In genomic region chr17:47812146-47812920, GRCh38 we compare ENCODE assay signal across 22 cellular contexts. TPM values are rescaled to one million over a fixed set of nuclear protein-coding genes. Genes with fewer than 3 reads are reported as not detected.
DNase-seq lines count a peak whose midpoint lies in the region; ATAC-seq, FAIRE-seq and TF ChIP-seq lines count a peak whose summit lies in the region.
"Had no signal": no experiment of that assay in that cellular context is flagged by ENCODE, and none has a peak within 500 bp of the region (broad histone marks: within the 10 kb centered on the region; RNA-seq: fewer than 3 reads in every experiment).

No MANE protein-coding gene starts in this region.

- H3K9me3 ChIP-seq in aorta (ENCODE audit: control insufficient read depth, low read length) = no peaks in the 10 kb centered on the region
- H3K9me3 ChIP-seq: ascending aorta, upper lobe of left lung had no signal

- TF ChIP-seq CTCF in bronchial epithelial cell (IDR thresholded peaks at IDR 0.05; ENCODE audit: insufficient read depth, low read length, severe bottlenecking) (no peak), neural crest cell (conservative IDR thresholded peaks at IDR 0.05) (no peak)

- H3K4me3 Mint-ChIP-seq in activated naive CD8-positive, alpha-beta T cell = no peak overlapping the region
- no peak overlapping the region for H3K4me3 Mint-ChIP-seq in activated naive CD8-positive, alpha-beta T cell treated with anti-CD3 and anti-CD28 coated beads for 36 hours
- no peak overlapping the region for H3K4me3 Mint-ChIP-seq in neural crest cell
- H3K4me3 Mint-ChIP-seq: activated CD4-positive, alpha-beta memory T cell treated with anti-CD3 and anti-CD28 coated beads for 36 hours; naive thymus-derived CD4-positive, alpha-beta T cell; stimulated activated memory B cell treated with anti-CD40 and anti-IgM and Interleukin-4, amounts not matched to agents 10 μg/mL and 1 μg/mL and 100 μg/mL, for 72 hours had no signal

- no peaks in the 10 kb centered on the region for H3K9me3 Mint-ChIP-seq in activated naive CD8-positive, alpha-beta T cell (ENCODE audit: low read depth)
- no peaks in the 10 kb centered on the region for H3K9me3 Mint-ChIP-seq in activated naive CD8-positive, alpha-beta T cell treated with anti-CD3 and anti-CD28 coated beads for 36 hours
- H3K9me3 Mint-ChIP-seq in neural crest cell = no peaks in the 10 kb centered on the region
- H3K9me3 Mint-ChIP-seq: activated CD4-positive, alpha-beta memory T cell treated with anti-CD3 and anti-CD28 coated beads for 36 hours; activated T-helper 2 cell treated with anti-CD3 and anti-CD28 coated beads, Interferon-gamma antibody, Interleukin-2, Interleukin-4, amounts not matched to agents 10 μg/mL and 5 μg/mL and 100 μg/mL, durations not matched to agents 14 hours and 24 hours and 36 hours; naive thymus-derived CD4-positive, alpha-beta T cell; stimulated activated memory B cell treated with anti-CD40 and anti-IgM and Interleukin-4, amounts not matched to agents 10 μg/mL and 1 μg/mL and 100 μg/mL, for 72 hours had no signal

- H3K4me1 Mint-ChIP-seq in activated naive CD8-positive, alpha-beta T cell (ENCODE audit: low read depth) = peaks cover 6% of the 10 kb centered on the region
- H3K4me1 Mint-ChIP-seq in activated naive CD8-positive, alpha-beta T cell treated with anti-CD3 and anti-CD28 coated beads for 36 hours = peaks cover 7% of the 10 kb centered on the region
- no peaks in the 10 kb centered on the region for H3K4me1 Mint-ChIP-seq in neural crest cell

- no peak for DNase-seq in activated naive CD8-positive, alpha-beta T cell treated with anti-CD3 and anti-CD28 coated beads for 36 hours
- DNase-seq in bronchial epithelial cell (ENCODE audit: low read depth) (no peak), neural crest cell (ENCODE audit: low read depth, low spot score) (no peak), aorta (peak; percentile 26 to 54), DMS153 treated with DMSO at 0.1 percent for 48 hours (lab: John Stamatoyannopoulos, UW; ENCODE audit: unreplicated experiment) (no peak)
- DNase-seq: activated CD4-positive, alpha-beta memory T cell treated with anti-CD3 and anti-CD28 coated beads for 36 hours; cortex of kidney; EL; hypothalamus; naive thymus-derived CD4-positive, alpha-beta T cell; NCI-H1092; NCI-H2081 treated with DMSO at 0.1 percent for 48 hours; NCI-H510A; stimulated activated CD4-positive, alpha-beta T cell treated with anti-CD3 and anti-CD28 coated beads, Interleukin-15, amount 100 ng/mL, for 24 hours; upper lobe of left lung had no signal

- H3K4me3 ChIP-seq in bronchial epithelial cell (ENCODE audit: low read depth, low read length) (no peak overlapping the region), aorta (ENCODE audit: low read length in 2 of 2) (no peak overlapping the region)
- H3K4me3 ChIP-seq: ascending aorta, upper lobe of left lung had no signal

- ATAC-seq in aorta (ENCODE audit: low FRiP score) (no peak), HG02623 (IDR thresholded peaks at IDR 0.05; ENCODE audit: unreplicated experiment) (no peak), HG02973 (IDR thresholded peaks at IDR 0.05; ENCODE audit: unreplicated experiment) (no peak)
- ATAC-seq: naive thymus-derived CD4-positive, alpha-beta T cell; stimulated activated memory B cell treated with anti-CD40 and anti-IgM and Interleukin-4, amounts not matched to agents 10 μg/mL and 1 μg/mL and 100 μg/mL, for 72 hours had no signal

- no peaks in the 10 kb centered on the region for H3K4me1 ChIP-seq in aorta (ENCODE audit: control insufficient read depth in 1 of 2, insufficient read depth in 2 of 2, low read length in 2 of 2)

- H3K27me3 Mint-ChIP-seq in activated naive CD8-positive, alpha-beta T cell = no peaks in the 10 kb centered on the region
- no peaks in the 10 kb centered on the region for H3K27me3 Mint-ChIP-seq in activated naive CD8-positive, alpha-beta T cell treated with anti-CD3 and anti-CD28 coated beads for 36 hours
- no peaks in the 10 kb centered on the region for H3K27me3 Mint-ChIP-seq in neural crest cell (ENCODE audit: low read depth)
- H3K27me3 Mint-ChIP-seq: activated CD4-positive, alpha-beta memory T cell treated with anti-CD3 and anti-CD28 coated beads for 36 hours; naive thymus-derived CD4-positive, alpha-beta T cell; stimulated activated memory B cell treated with anti-CD40 and anti-IgM and Interleukin-4, amounts not matched to agents 10 μg/mL and 1 μg/mL and 100 μg/mL, for 72 hours had no signal

- intact Hi-C loops in aorta (cut with DNase I) = no loop called here

- no peak overlapping the region for H3K27ac ChIP-seq in aorta (ENCODE audit: low read depth in 1 of 2, low read length in 2 of 2)
- H3K27ac ChIP-seq: KMS-11 had no signal

- peaks cover 3% of the 10 kb centered on the region for H3K36me3 Mint-ChIP-seq in activated naive CD8-positive, alpha-beta T cell
- H3K36me3 Mint-ChIP-seq in activated naive CD8-positive, alpha-beta T cell treated with anti-CD3 and anti-CD28 coated beads for 36 hours = peaks cover 2% of the 10 kb centered on the region
- H3K36me3 Mint-ChIP-seq in neural crest cell (ENCODE audit: low read depth) = no peaks in the 10 kb centered on the region

- peak overlapping the region; percentile 72 for H3K27ac Mint-ChIP-seq in activated naive CD8-positive, alpha-beta T cell
- no peak overlapping the region for H3K27ac Mint-ChIP-seq in activated naive CD8-positive, alpha-beta T cell treated with anti-CD3 and anti-CD28 coated beads for 36 hours
- H3K27ac Mint-ChIP-seq in neural crest cell (ENCODE audit: unreplicated experiment) = peak overlapping the region; percentile 52
- H3K27ac Mint-ChIP-seq: activated CD4-positive, alpha-beta memory T cell treated with anti-CD3 and anti-CD28 coated beads for 36 hours; activated T-helper 2 cell treated with anti-CD3 and anti-CD28 coated beads, Interferon-gamma antibody, Interleukin-2, Interleukin-4, amounts not matched to agents 10 μg/mL and 5 μg/mL and 100 μg/mL, durations not matched to agents 14 hours and 24 hours and 36 hours; stimulated activated memory B cell treated with anti-CD40 and anti-IgM and Interleukin-4, amounts not matched to agents 10 μg/mL and 1 μg/mL and 100 μg/mL, for 72 hours had no signal

- H3K36me3 ChIP-seq in bronchial epithelial cell (ENCODE audit: control insufficient read depth, insufficient read depth, low read length) (peaks cover 19% of the 10 kb centered on the region), aorta (ENCODE audit: control insufficient read depth in 1 of 2, insufficient read depth in 2 of 2, low read length in 1 of 2) (peaks cover 0 to 7% of the 10 kb centered on the region in 2 donors)

- WGBS in aorta, 2 donors = 85 to 88% methylated on average over 18 of the region's 18 CpGs

- FAIRE-seq in bronchial epithelial cell (lab: Jason Lieb, UNC) = peak; percentile 13

- H3K27me3 ChIP-seq in bronchial epithelial cell (ENCODE audit: control insufficient read depth, insufficient read depth, low read length) (no peaks in the 10 kb centered on the region), aorta (ENCODE audit: control insufficient read depth in 1 of 2, insufficient read depth in 2 of 2, low read length in 1 of 2) (no peaks in the 10 kb centered on the region)
- H3K27me3 ChIP-seq: ascending aorta, upper lobe of left lung had no signal

RNA-seq across cellular contexts. Expression of gene OSBPL7, which starts 9.3 kb away (rescaled TPM):
- 10 to 100 TPM; 12.1 to 12.5 TPM for total RNA-seq in activated naive CD8-positive, alpha-beta T cell treated with anti-CD3 and anti-CD28 coated beads for 36 hours
- total RNA-seq in bronchial epithelial cell (1.3 and 1.5 TPM in 2 replicates), neural crest cell (14.3 and 14.6 TPM in 2 replicates), aorta (10 to 100 TPM; 10.7 to 21.1 TPM)
- polyA plus RNA-seq in aorta = 10 to 100 TPM in 1 of 2 donors, 1 to 10 TPM in 1; 8.9 to 20.1 TPM

RNA-seq across cellular contexts. Expression of gene MRPL10, which starts 19.0 kb away (rescaled TPM):
- total RNA-seq in activated naive CD8-positive, alpha-beta T cell treated with anti-CD3 and anti-CD28 coated beads for 36 hours = 10 to 100 TPM; 70.0 to 75.2 TPM
- total RNA-seq in bronchial epithelial cell = 9.6 and 14.0 TPM in 2 replicates
- total RNA-seq in neural crest cell = 50.0 and 55.3 TPM in 2 replicates
- total RNA-seq in aorta = 10 to 100 TPM; 21.6 to 28.6 TPM
- 10 to 100 TPM; 34.4 to 42.2 TPM for polyA plus RNA-seq in aorta

RNA-seq across cellular contexts. Expression of gene LRRC46, which starts 19.1 kb away (rescaled TPM):
- total RNA-seq in activated naive CD8-positive, alpha-beta T cell treated with anti-CD3 and anti-CD28 coated beads for 36 hours = under 1 TPM; 0.46 to 0.68 TPM
- total RNA-seq in bronchial epithelial cell (not detected in 2 replicates), neural crest cell (0.84 and 1.4 TPM in 2 replicates), aorta (under 1 TPM in 1 of 2 donors, not detected in 1; 0.51 TPM)
- polyA plus RNA-seq in aorta = under 1 TPM in 1 of 2 donors, not detected in 1; 0.87 TPM
- total RNA-seq: ascending aorta had no signal

RNA-seq across cellular contexts. Expression of gene SCRN2, which starts 28.7 kb away (rescaled TPM):
- total RNA-seq in activated naive CD8-positive, alpha-beta T cell treated with anti-CD3 and anti-CD28 coated beads for 36 hours = 10 to 100 TPM; 15.3 to 17.1 TPM
- 23.7 and 28.2 TPM in 2 replicates for total RNA-seq in bronchial epithelial cell
- 32.7 and 37.8 TPM in 2 replicates for total RNA-seq in neural crest cell
- 10 to 100 TPM; 19.3 to 37.6 TPM for total RNA-seq in aorta
- 10 to 100 TPM; 21.2 to 64.1 TPM for polyA plus RNA-seq in aorta

RNA-seq across cellular contexts. Expression of gene SP6, which starts 38.6 kb away (rescaled TPM):
- total RNA-seq in activated naive CD8-positive, alpha-beta T cell treated with anti-CD3 and anti-CD28 coated beads for 36 hours = not detected
- total RNA-seq in bronchial epithelial cell (0.79 and 2.4 TPM in 2 replicates), neural crest cell (0.16 and 0.25 TPM in 2 replicates), aorta (under 1 TPM; 0.78 to 0.81 TPM)
- polyA plus RNA-seq in aorta = under 1 TPM in 1 of 2 donors, not detected in 1; 0.25 TPM

Comparison
In these comparisons a context has a peak if more than half of its experiments do, and no peak if none do; other contexts are left out.
1. DNase-seq: peak in aorta (2 of 2); none in activated naive CD8-positive, alpha-beta T cell treated with anti-CD3 and anti-CD28 coated beads for 36 hours (single experiment), bronchial epithelial cell (single experiment), neural crest cell (single experiment) and DMS153 treated with DMSO at 0.1 percent for 48 hours (single experiment).